ENCODE assay signal across 1 cellular context in the genomic region with DNA sequence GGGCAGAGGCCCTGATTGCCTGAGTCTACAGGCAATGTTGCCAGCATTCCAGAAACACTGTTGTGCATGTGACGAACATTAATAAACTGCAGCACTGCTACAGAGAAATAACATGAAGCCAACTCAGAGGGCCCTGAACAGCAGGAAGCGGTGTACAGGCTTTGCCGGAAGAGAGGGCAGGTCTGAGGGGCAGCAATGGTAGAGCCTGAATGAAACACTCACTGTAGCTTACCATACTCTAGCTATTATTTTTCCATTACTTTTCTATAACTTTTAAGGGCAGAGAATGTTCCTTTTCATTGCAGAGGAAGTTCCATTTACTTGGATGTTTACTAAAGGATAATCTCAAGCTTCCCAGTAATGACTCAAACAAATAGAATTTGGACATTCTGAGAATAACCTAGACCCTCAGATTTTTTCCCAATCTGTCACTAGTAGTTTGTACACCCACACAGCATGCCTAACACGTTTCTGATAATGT.
TF ChIP-seq lines count a peak whose summit lies in the region.

No MANE protein-coding gene starts in this region.

TF ChIP-seq in GM23338, 12 proteins besides CTCF, POLR2A, EP300 and RAD21 (continued from another document):
- TF ChIP-seq EZH2phosphoT487 (IDR thresholded peaks at IDR 0.05; ENCODE audit: unreplicated experiment): no peak
- no peak for TF ChIP-seq CREB1 (CRISPR knock-in tag; IDR thresholded peaks at IDR 0.05; ENCODE audit: low read depth)
- TF ChIP-seq, protein P1, sequence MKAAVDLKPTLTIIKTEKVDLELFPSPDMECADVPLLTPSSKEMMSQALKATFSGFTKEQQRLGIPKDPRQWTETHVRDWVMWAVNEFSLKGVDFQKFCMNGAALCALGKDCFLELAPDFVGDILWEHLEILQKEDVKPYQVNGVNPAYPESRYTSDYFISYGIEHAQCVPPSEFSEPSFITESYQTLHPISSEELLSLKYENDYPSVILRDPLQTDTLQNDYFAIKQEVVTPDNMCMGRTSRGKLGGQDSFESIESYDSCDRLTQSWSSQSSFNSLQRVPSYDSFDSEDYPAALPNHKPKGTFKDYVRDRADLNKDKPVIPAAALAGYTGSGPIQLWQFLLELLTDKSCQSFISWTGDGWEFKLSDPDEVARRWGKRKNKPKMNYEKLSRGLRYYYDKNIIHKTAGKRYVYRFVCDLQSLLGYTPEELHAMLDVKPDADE (IDR thresholded peaks at IDR 0.05): no peak
- no peak for TF ChIP-seq ZNF331 (CRISPR knock-in tag; IDR thresholded peaks at IDR 0.05; ENCODE audit: low read depth)
- TF ChIP-seq, protein P2, sequence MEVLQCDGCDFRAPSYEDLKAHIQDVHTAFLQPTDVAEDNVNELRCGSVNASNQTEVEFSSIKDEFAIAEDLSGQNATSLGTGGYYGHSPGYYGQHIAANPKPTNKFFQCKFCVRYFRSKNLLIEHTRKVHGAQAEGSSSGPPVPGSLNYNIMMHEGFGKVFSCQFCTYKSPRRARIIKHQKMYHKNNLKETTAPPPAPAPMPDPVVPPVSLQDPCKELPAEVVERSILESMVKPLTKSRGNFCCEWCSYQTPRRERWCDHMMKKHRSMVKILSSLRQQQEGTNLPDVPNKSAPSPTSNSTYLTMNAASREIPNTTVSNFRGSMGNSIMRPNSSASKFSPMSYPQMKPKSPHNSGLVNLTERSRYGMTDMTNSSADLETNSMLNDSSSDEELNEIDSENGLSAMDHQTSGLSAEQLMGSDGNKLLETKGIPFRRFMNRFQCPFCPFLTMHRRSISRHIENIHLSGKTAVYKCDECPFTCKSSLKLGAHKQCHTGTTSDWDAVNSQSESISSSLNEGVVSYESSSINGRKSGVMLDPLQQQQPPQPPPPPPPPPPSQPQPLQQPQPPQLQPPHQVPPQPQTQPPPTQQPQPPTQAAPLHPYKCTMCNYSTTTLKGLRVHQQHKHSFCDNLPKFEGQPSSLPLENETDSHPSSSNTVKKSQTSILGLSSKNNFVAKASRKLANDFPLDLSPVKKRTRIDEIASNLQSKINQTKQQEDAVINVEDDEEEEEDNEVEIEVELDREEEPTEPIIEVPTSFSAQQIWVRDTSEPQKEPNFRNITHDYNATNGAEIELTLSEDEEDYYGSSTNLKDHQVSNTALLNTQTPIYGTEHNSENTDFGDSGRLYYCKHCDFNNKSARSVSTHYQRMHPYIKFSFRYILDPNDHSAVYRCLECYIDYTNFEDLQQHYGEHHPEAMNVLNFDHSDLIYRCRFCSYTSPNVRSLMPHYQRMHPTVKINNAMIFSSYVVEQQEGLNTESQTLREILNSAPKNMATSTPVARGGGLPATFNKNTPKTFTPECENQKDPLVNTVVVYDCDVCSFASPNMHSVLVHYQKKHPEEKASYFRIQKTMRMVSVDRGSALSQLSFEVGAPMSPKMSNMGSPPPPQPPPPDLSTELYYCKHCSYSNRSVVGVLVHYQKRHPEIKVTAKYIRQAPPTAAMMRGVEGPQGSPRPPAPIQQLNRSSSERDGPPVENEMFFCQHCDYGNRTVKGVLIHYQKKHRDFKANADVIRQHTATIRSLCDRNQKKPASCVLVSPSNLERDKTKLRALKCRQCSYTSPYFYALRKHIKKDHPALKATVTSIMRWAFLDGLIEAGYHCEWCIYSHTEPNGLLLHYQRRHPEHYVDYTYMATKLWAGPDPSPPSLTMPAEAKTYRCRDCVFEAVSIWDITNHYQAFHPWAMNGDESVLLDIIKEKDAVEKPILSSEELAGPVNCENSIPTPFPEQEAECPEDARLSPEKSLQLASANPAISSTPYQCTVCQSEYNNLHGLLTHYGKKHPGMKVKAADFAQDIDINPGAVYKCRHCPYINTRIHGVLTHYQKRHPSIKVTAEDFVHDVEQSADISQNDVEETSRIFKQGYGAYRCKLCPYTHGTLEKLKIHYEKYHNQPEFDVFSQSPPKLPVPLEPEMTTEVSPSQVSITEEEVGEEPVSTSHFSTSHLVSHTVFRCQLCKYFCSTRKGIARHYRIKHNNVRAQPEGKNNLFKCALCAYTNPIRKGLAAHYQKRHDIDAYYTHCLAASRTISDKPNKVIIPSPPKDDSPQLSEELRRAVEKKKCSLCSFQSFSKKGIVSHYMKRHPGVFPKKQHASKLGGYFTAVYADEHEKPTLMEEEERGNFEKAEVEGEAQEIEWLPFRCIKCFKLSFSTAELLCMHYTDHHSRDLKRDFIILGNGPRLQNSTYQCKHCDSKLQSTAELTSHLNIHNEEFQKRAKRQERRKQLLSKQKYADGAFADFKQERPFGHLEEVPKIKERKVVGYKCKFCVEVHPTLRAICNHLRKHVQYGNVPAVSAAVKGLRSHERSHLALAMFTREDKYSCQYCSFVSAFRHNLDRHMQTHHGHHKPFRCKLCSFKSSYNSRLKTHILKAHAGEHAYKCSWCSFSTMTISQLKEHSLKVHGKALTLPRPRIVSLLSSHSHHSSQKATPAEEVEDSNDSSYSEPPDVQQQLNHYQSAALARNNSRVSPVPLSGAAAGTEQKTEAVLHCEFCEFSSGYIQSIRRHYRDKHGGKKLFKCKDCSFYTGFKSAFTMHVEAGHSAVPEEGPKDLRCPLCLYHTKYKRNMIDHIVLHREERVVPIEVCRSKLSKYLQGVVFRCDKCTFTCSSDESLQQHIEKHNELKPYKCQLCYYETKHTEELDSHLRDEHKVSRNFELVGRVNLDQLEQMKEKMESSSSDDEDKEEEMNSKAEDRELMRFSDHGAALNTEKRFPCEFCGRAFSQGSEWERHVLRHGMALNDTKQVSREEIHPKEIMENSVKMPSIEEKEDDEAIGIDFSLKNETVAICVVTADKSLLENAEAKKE (CRISPR knock-in tag; IDR thresholded peaks at IDR 0.05): no peak
